ENCODE assay signal across 10 cellular contexts in the genomic region with DNA sequence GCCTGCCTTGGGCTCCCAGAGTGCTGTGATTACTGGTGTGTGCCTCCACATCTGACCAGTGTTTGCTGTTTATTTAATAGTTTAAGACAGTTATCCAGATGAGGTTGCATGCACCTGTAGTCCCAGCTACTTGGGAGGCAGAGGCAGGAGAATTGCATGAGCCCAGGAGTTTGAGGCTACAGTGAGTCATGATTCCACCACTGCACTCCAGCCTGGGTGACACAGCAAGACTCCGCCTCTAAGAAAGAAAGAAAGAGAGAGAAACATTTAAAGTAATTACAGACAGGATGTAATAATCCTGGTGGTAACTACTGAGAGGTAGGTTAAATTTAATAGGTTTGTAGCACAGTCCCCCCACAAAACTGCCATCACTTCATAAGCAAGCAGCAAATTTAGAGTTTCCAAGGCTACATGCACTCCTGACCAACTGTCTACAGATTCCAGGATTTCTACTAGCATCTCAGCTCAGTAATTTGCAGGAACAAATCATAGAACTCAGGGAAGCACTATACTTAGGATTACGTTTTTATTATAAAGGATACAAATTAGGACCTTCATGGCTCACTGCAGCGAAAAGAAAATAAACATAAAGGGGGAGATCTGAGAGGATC.
DNase-seq lines count a peak whose midpoint lies in the region; ATAC-seq, FAIRE-seq and TF ChIP-seq lines count a peak whose summit lies in the region.
"Had no signal": no experiment of that assay in that cellular context is flagged by ENCODE, and none has a peak within 500 bp of the region (broad histone marks: within the 10 kb centered on the region; RNA-seq: fewer than 3 reads in every experiment).

No MANE protein-coding gene starts in this region.

- H3K27me3 Mint-ChIP-seq in activated T-helper 2 cell treated with anti-CD3 and anti-CD28 coated beads, Interferon-gamma antibody, Interleukin-2, Interleukin-4, amounts not matched to agents 10 μg/mL and 5 μg/mL and 100 μg/mL, durations not matched to agents 14 hours and 24 hours and 36 hours (ENCODE audit: low read depth), result no peaks in the 10 kb centered on the region
- H3K27me3 Mint-ChIP-seq: natural killer cell treated with Interleukin-12 subunit alpha and Interleukin-12 subunit beta and Interleukin-15 and Interleukin-18, amount 100 ng/mL, for 72 hours had no signal

- DNase-seq in AG09309 (ENCODE audit: low read depth) (peak; percentile 4), keratinocyte (ENCODE audit: low read depth, low spot score) (peak; percentile 44), HuH-7.5 (ENCODE audit: low spot score) (no peak), NCI-H2196 treated with DMSO at 0.1 percent for 48 hours (lab: John Stamatoyannopoulos, UW; ENCODE audit: unreplicated experiment) (no peak)
- no peak for DNase-seq in activated T-helper 2 cell treated with anti-CD3 and anti-CD28 coated beads, Interferon-gamma antibody, Interleukin-2, Interleukin-4, amounts not matched to agents 10 μg/mL and 5 μg/mL and 100 μg/mL, durations not matched to agents 14 hours and 24 hours and 36 hours (ENCODE audit: low spot score)

- dilution Hi-C loops in keratinocyte (cut with MboI; ENCODE audit: extremely low pct_ligation_motif_present, low sequenced_read_pairs), result no loop called here

- H3K27ac Mint-ChIP-seq in activated T-helper 2 cell treated with anti-CD3 and anti-CD28 coated beads, Interferon-gamma antibody, Interleukin-2, Interleukin-4, amounts not matched to agents 10 μg/mL and 5 μg/mL and 100 μg/mL, durations not matched to agents 14 hours and 24 hours and 36 hours, result peak overlapping the region; percentile 77

- peaks cover 6% of the 10 kb centered on the region for H3K9me3 Mint-ChIP-seq in activated T-helper 2 cell treated with anti-CD3 and anti-CD28 coated beads, Interferon-gamma antibody, Interleukin-2, Interleukin-4, amounts not matched to agents 10 μg/mL and 5 μg/mL and 100 μg/mL, durations not matched to agents 14 hours and 24 hours and 36 hours
- H3K9me3 Mint-ChIP-seq: natural killer cell treated with Interleukin-12 subunit alpha and Interleukin-12 subunit beta and Interleukin-15 and Interleukin-18, amount 100 ng/mL, for 72 hours had no signal

- FAIRE-seq in keratinocyte (lab: Jason Lieb, UNC), result peak; percentile 98
- FAIRE-seq: G401.6 had no signal

- H3K27me3 ChIP-seq in HUES6 (ENCODE audit: control insufficient read depth, insufficient read depth, low read length), result no peaks in the 10 kb centered on the region
- H3K27me3 ChIP-seq in keratinocyte (ENCODE audit: control insufficient read depth, extremely low read depth, insufficient read depth, low read length), result no peaks in the 10 kb centered on the region

- H3K9me1 ChIP-seq in keratinocyte (ENCODE audit: control insufficient read depth, extremely low read depth, insufficient read depth, low read length), result peaks cover 2% of the 10 kb centered on the region

- ATAC-seq in HG03565 (IDR thresholded peaks at IDR 0.05; ENCODE audit: unreplicated experiment) (no peak), HG03135 (IDR thresholded peaks at IDR 0.05; ENCODE audit: unreplicated experiment) (no peak)

- TF ChIP-seq CTCF in AG09309 (IDR thresholded peaks at IDR 0.05; ENCODE audit: control insufficient read depth, insufficient read depth, low read depth, low read length, missing control alignments) (no peak), keratinocyte (optimal IDR thresholded peaks at IDR 0.05 in 1 of 3, IDR thresholded peaks at IDR 0.05 in 1 of 3, conservative IDR thresholded peaks at IDR 0.05 in 1 of 3; ENCODE audit: extremely low read depth in 1 of 3, insufficient read depth in 2 of 3, low read length in 3 of 3) (no peak)

- H3K79me2 ChIP-seq in keratinocyte (ENCODE audit: control insufficient read depth, insufficient read depth, low read length), result peaks cover 2% of the 10 kb centered on the region

- H3K4me2 ChIP-seq in keratinocyte (ENCODE audit: control insufficient read depth, extremely low read depth, insufficient read depth, low read depth, low read length), result peak overlapping the region; percentile 63

- H2AFZ ChIP-seq in keratinocyte (ENCODE audit: control insufficient read depth, low read length), result peak overlapping the region; percentile 49

- H3K9me3 ChIP-seq in HUES6 (ENCODE audit: control insufficient read depth, insufficient read depth, low read depth, low read length), result no peaks in the 10 kb centered on the region; the same call in 1 of the 2 replicates
- no peaks in the 10 kb centered on the region for H3K9me3 ChIP-seq in keratinocyte (ENCODE audit: control insufficient read depth, low read depth, low read length)

- intact Hi-C loops in activated T-helper 2 cell treated with anti-CD3 and anti-CD28 coated beads, Interferon-gamma antibody, Interleukin-2, Interleukin-4, amounts not matched to agents 10 μg/mL and 5 μg/mL and 100 μg/mL, durations not matched to agents 14 hours and 24 hours and 36 hours (cut with micrococcal nuclease), result no loop called here

- H3K4me1 Mint-ChIP-seq in activated T-helper 2 cell treated with anti-CD3 and anti-CD28 coated beads, Interferon-gamma antibody, Interleukin-2, Interleukin-4, amounts not matched to agents 10 μg/mL and 5 μg/mL and 100 μg/mL, durations not matched to agents 14 hours and 24 hours and 36 hours (ENCODE audit: low read depth), result peaks cover 16% of the 10 kb centered on the region

- H3K36me3 Mint-ChIP-seq in activated T-helper 2 cell treated with anti-CD3 and anti-CD28 coated beads, Interferon-gamma antibody, Interleukin-2, Interleukin-4, amounts not matched to agents 10 μg/mL and 5 μg/mL and 100 μg/mL, durations not matched to agents 14 hours and 24 hours and 36 hours (ENCODE audit: low read depth), result peaks cover 56% of the 10 kb centered on the region

- H3K4me3 ChIP-seq in AG09309 (ENCODE audit: control insufficient read depth, low read depth, low read length), result no peak overlapping the region
- peak overlapping the region; percentile 3; the same call in 1 of the 2 replicates for H3K4me3 ChIP-seq in HUES6 (ENCODE audit: low read depth, low read length)
- H3K4me3 ChIP-seq in keratinocyte (ENCODE audit: control insufficient read depth in 2 of 3, extremely low read depth in 1 of 3, insufficient read depth in 2 of 3, low read depth in 1 of 3, low read length in 3 of 3), result peak overlapping the region in 2 of 3 experiments; percentile 26 to 50

- H3K4me1 ChIP-seq in HUES6 (ENCODE audit: control insufficient read depth, insufficient read depth, low read length) (peaks cover 46% of the 10 kb centered on the region), keratinocyte (ENCODE audit: control insufficient read depth, extremely low read depth, insufficient read depth, low read length) (peaks cover 25% of the 10 kb centered on the region)

- H3K9ac ChIP-seq in HUES6 (ENCODE audit: low read length), result peak overlapping the region; percentile 70
- peak overlapping the region; percentile 68 for H3K9ac ChIP-seq in keratinocyte (ENCODE audit: control insufficient read depth, extremely low read depth, insufficient read depth, low read length)

- no peaks in the 10 kb centered on the region for H4K20me1 ChIP-seq in keratinocyte (ENCODE audit: control insufficient read depth, extremely low read depth, insufficient read depth, low read length)

- peaks cover 24% of the 10 kb centered on the region for H3K36me3 ChIP-seq in HUES6 (ENCODE audit: control insufficient read depth, insufficient read depth, low read length)
- peaks cover 0 to 5% of the 10 kb centered on the region in 2 experiments for H3K36me3 ChIP-seq in keratinocyte (ENCODE audit: control insufficient read depth in 2 of 2, extremely low read depth in 1 of 2, insufficient read depth in 2 of 2, low read length in 2 of 2)

- H3K27ac ChIP-seq in HUES6 (ENCODE audit: low read depth, low read length) (peak overlapping the region; percentile 87), keratinocyte (ENCODE audit: control insufficient read depth, insufficient read depth, low read length) (peak overlapping the region; percentile 96)

- no peak overlapping the region for H3K4me3 Mint-ChIP-seq in activated T-helper 2 cell treated with anti-CD3 and anti-CD28 coated beads, Interferon-gamma antibody, Interleukin-2, Interleukin-4, amounts not matched to agents 10 μg/mL and 5 μg/mL and 100 μg/mL, durations not matched to agents 14 hours and 24 hours and 36 hours (ENCODE audit: low read depth)
- H3K4me3 Mint-ChIP-seq: natural killer cell treated with Interleukin-12 subunit alpha and Interleukin-12 subunit beta and Interleukin-15 and Interleukin-18, amount 100 ng/mL, for 72 hours had no signal

Comparison
In these comparisons a context has a peak if more than half of its experiments do, and no peak if none do; other contexts are left out.
1. DNase-seq: peak in AG09309 (single experiment) and keratinocyte (single experiment); none in activated T-helper 2 cell treated with anti-CD3 and anti-CD28 coated beads, Interferon-gamma antibody, Interleukin-2, Interleukin-4, amounts not matched to agents 10 μg/mL and 5 μg/mL and 100 μg/mL, durations not matched to agents 14 hours and 24 hours and 36 hours (single experiment), HuH-7.5 (single experiment) and NCI-H2196 treated with DMSO at 0.1 percent for 48 hours (single experiment).